Comparison of ENCODE assay signal across 18 cellular contexts in the genomic region with DNA sequence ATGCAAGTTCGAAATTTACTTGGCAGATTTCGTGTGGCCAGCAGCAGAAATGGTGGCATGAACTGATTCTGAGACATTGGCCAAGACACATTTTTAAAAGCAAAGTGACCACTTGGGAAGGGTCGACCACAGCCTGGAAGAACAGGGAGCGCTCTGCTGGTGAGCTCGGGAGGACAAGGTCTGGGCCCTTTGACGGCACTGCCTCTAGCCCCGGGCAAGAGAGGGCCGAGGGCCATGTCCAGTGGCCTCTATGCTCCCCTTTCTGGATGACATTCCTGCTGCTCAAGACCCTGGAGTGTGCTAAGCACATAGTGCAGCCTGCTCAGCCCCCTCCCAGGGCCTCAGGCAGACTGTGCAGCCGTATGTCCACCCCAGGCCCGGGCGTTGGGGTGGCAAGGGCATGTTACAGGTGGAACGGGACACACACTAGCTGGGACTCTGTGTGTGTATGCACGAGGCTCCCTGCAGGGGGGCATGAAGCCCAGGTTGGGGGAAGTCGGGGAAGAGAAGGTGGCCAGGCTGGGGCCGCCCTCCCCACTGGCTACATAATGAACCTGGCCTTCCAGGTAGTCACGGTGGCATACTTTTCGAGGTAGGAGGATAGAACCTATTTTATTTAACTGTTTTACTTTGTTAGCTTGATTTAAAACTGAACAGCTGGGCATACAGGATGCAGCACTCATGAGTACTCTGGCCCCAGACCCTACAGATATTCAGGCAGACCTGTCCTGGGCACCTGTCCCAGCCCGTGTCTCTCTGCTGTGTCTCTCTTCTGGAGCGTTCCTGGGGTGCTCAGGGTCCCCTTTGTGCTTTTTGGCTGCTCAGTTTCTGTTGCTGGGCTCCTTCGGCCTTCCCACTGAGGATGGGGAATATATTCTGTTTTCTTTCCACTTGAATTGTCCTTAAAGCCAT. TPM values are rescaled to one million over a fixed set of nuclear protein-coding genes. Genes with fewer than 3 reads are reported as not detected.
DNase-seq lines count a peak whose midpoint lies in the region; ATAC-seq and TF ChIP-seq lines count a peak whose summit lies in the region.
"Had no signal": no experiment of that assay in that cellular context is flagged by ENCODE, and none has a peak within 500 bp of the region (broad histone marks: within the 10 kb centered on the region; RNA-seq: fewer than 3 reads in every experiment).

No MANE protein-coding gene starts in this region.

- no peak overlapping the region for H3K4me3 ChIP-seq in ascending aorta
- H3K4me3 ChIP-seq in thyroid gland (replicated peaks in 1 of 3): no peak overlapping the region

- H3K4me3 Mint-ChIP-seq in mesothelial cell of epicardium: no peak overlapping the region
- H3K4me3 Mint-ChIP-seq in activated naive CD8-positive, alpha-beta T cell treated with anti-CD3 and anti-CD28 coated beads, Interleukin-2, amount 50 U/mL, for 24 hours: no peak overlapping the region
- H3K4me3 Mint-ChIP-seq: activated naive CD4-positive, alpha-beta T cell treated with anti-CD3 and anti-CD28 coated beads for 36 hours; stimulated activated naive CD8-positive, alpha-beta T cell treated with anti-CD3 and anti-CD28 coated beads, Interleukin-15, Interleukin-2, amounts not matched to agents 100 ng/mL and 50 ng/mL, for 24 hours had no signal

- peak overlapping the region; percentile 62 for H3K27ac Mint-ChIP-seq in mesothelial cell of epicardium
- no peak overlapping the region for H3K27ac Mint-ChIP-seq in activated naive CD8-positive, alpha-beta T cell treated with anti-CD3 and anti-CD28 coated beads, Interleukin-2, amount 50 U/mL, for 24 hours
- H3K27ac Mint-ChIP-seq: activated naive CD4-positive, alpha-beta T cell treated with anti-CD3 and anti-CD28 coated beads for 36 hours; stimulated activated naive CD8-positive, alpha-beta T cell treated with anti-CD3 and anti-CD28 coated beads, Interleukin-15, Interleukin-2, amounts not matched to agents 100 ng/mL and 50 ng/mL, for 24 hours had no signal

- peak overlapping the region; percentile 24 to 56 for H3K27ac ChIP-seq in ascending aorta
- peak overlapping the region; percentile 56 to 72 (median 64) for H3K27ac ChIP-seq in thyroid gland

- DNase-seq in left cardiac atrium (peak; percentile 11), Right ventricle myocardium superior (no peak), ascending aorta (ENCODE audit: low spot score in 2 of 2) (no peak), mesothelial cell of epicardium (ENCODE audit: low spot score in 2 of 2, unreplicated experiment in 2 of 2) (no peak), thyroid gland (peak in 1 of 2 donors; percentile 41)
- DNase-seq in activated CD4-positive, alpha-beta T cell treated with anti-CD3 and anti-CD28 coated beads for 4 hours: no peak
- DNase-seq in activated naive CD8-positive, alpha-beta T cell treated with anti-CD3 and anti-CD28 coated beads, Interleukin-2, amount 50 U/mL, for 24 hours: no peak
- DNase-seq: ACHN; activated naive CD4-positive, alpha-beta T cell treated with anti-CD3 and anti-CD28 coated beads for 36 hours; effector memory CD4-positive, alpha-beta T cell; GDM1; hippocampal formation; kidney glomerular epithelial cell; NCI-H1436; NCI-H226; SHP77 treated with DMSO at 0.1 percent for 48 hours had no signal

- H3K36me3 ChIP-seq in ascending aorta (no peaks in the 10 kb centered on the region), thyroid gland (no peaks in the 10 kb centered on the region)

- H3K9me3 ChIP-seq in ascending aorta: no peaks in the 10 kb centered on the region
- no peaks in the 10 kb centered on the region for H3K9me3 ChIP-seq in thyroid gland

- H3K4me1 Mint-ChIP-seq in mesothelial cell of epicardium: peaks cover 62% of the 10 kb centered on the region
- peaks cover 57% of the 10 kb centered on the region for H3K4me1 Mint-ChIP-seq in activated naive CD8-positive, alpha-beta T cell treated with anti-CD3 and anti-CD28 coated beads, Interleukin-2, amount 50 U/mL, for 24 hours

- H3K27me3 ChIP-seq in ascending aorta (no peaks in the 10 kb centered on the region), thyroid gland (no peaks in the 10 kb centered on the region)

- H3K4me1 ChIP-seq in ascending aorta: peaks cover 5 to 21% of the 10 kb centered on the region in 2 donors
- peaks cover 20 to 38% of the 10 kb centered on the region in 2 donors for H3K4me1 ChIP-seq in thyroid gland

- TF ChIP-seq POLR2A in thyroid gland (IDR thresholded peaks at IDR 0.05): no peak

- ATAC-seq in left cardiac atrium (no peak), Right ventricle myocardium superior (ENCODE audit: poor library complexity) (no peak), HG03469 (IDR thresholded peaks at IDR 0.05; ENCODE audit: unreplicated experiment) (no peak)
- ATAC-seq in activated naive CD8-positive, alpha-beta T cell treated with anti-CD3 and anti-CD28 coated beads, Interleukin-2, amount 50 U/mL, for 24 hours: no peak

- intact Hi-C loops in left cardiac atrium (cut with DNase I): loop anchor here in 1 of 2 donors (5.0 kb wide), 1 partner anchor 34 kb away; no protein-coding TSS in a partner anchor
- intact Hi-C loops in Right ventricle myocardium superior (cut with DNase I): no loop called here
- intact Hi-C loops in ascending aorta (cut with DNase I): no loop called here
- intact Hi-C loops in thyroid gland (cut with DNase I): no loop called here

- peaks cover 3% of the 10 kb centered on the region for H3K36me3 Mint-ChIP-seq in mesothelial cell of epicardium
- H3K36me3 Mint-ChIP-seq in activated naive CD8-positive, alpha-beta T cell treated with anti-CD3 and anti-CD28 coated beads, Interleukin-2, amount 50 U/mL, for 24 hours (ENCODE audit: low read depth): peaks cover 9% of the 10 kb centered on the region

- 69 to 73% methylated on average over 17 to 20 of the region's 20 CpGs for WGBS in thyroid gland, 2 donors

- no peaks in the 10 kb centered on the region for H3K9me3 Mint-ChIP-seq in mesothelial cell of epicardium
- no peaks in the 10 kb centered on the region for H3K9me3 Mint-ChIP-seq in activated naive CD8-positive, alpha-beta T cell treated with anti-CD3 and anti-CD28 coated beads, Interleukin-2, amount 50 U/mL, for 24 hours
- H3K9me3 Mint-ChIP-seq: activated naive CD4-positive, alpha-beta T cell treated with anti-CD3 and anti-CD28 coated beads for 36 hours; stimulated activated naive CD8-positive, alpha-beta T cell treated with anti-CD3 and anti-CD28 coated beads, Interleukin-15, Interleukin-2, amounts not matched to agents 100 ng/mL and 50 ng/mL, for 24 hours had no signal

- H3K27me3 Mint-ChIP-seq in mesothelial cell of epicardium (ENCODE audit: low read depth): no peaks in the 10 kb centered on the region
- H3K27me3 Mint-ChIP-seq in activated naive CD8-positive, alpha-beta T cell treated with anti-CD3 and anti-CD28 coated beads, Interleukin-2, amount 50 U/mL, for 24 hours: no peaks in the 10 kb centered on the region
- H3K27me3 Mint-ChIP-seq: stimulated activated naive CD8-positive, alpha-beta T cell treated with anti-CD3 and anti-CD28 coated beads, Interleukin-15, Interleukin-2, amounts not matched to agents 100 ng/mL and 50 ng/mL, for 24 hours had no signal

- TF ChIP-seq CTCF in ascending aorta (IDR thresholded peaks at IDR 0.05) (no peak), mesothelial cell of epicardium (IDR thresholded peaks at IDR 0.05; ENCODE audit: unreplicated experiment) (no peak), thyroid gland (IDR thresholded peaks at IDR 0.05) (no peak)

RNA-seq across cellular contexts. Expression of a gene that starts 6.4 kb away (rescaled TPM):
- total RNA-seq in left cardiac atrium (10 to 100 TPM; 10.2 to 23.4 TPM), Right ventricle myocardium superior (14.0 TPM), ascending aorta (3.0 TPM), mesothelial cell of epicardium (39.6 to 42.7 TPM (median 41.0 TPM) in 3 replicates), thyroid gland (10 to 100 TPM; 11.3 to 22.7 (median 13.5) TPM)
